ENCODE assay signal across 7 cellular contexts in genomic region chr6:125075741-125076481, GRCh38.
"Had no signal": no experiment of that assay in that cellular context is flagged by ENCODE, and none has a peak within 500 bp of the region (broad histone marks: within the 10 kb centered on the region; RNA-seq: fewer than 3 reads in every experiment).

No MANE protein-coding gene starts in this region.

- H3K9ac ChIP-seq: GM23248 had no signal

- H3K36me3 ChIP-seq: HAP-1 had no signal

- H3K4me1 ChIP-seq: HAP-1 had no signal

- H2AFZ ChIP-seq: GM23248 had no signal

- H3K36me3 Mint-ChIP-seq: IgD-negative memory B cell had no signal

- H3K27ac Mint-ChIP-seq: IgD-negative memory B cell had no signal

- H3K4me3 Mint-ChIP-seq: IgD-negative memory B cell had no signal

- DNase-seq: GM23248, GOT3, H7 had no signal

- ATAC-seq: HCT116 had no signal

- FAIRE-seq: HTR-8/SVneo had no signal

- H3K27me3 Mint-ChIP-seq: IgD-negative memory B cell had no signal

- H3K27ac ChIP-seq: GM23248 had no signal

- H3K9me3 Mint-ChIP-seq: IgD-negative memory B cell had no signal

- H3K9me3 ChIP-seq: HAP-1 had no signal

- H3K4me3 ChIP-seq: GM23248, HAP-1 had no signal

- H3K4me1 Mint-ChIP-seq: IgD-negative memory B cell had no signal
